ENCODE assay signal across 1 cellular context in genomic region chr7:26175903-26176302, GRCh38.
TF ChIP-seq lines count a peak whose summit lies in the region.

No MANE protein-coding gene starts in this region.

TF ChIP-seq in HepG2, 621 proteins besides CTCF, POLR2A, EP300 and RAD21:
- peak; percentile 76 for TF ChIP-seq ZNF652 (CRISPR knock-in tag; IDR thresholded peaks at IDR 0.05; ENCODE audit: borderline replicate concordance, low read depth)
